In the genomic region with DNA sequence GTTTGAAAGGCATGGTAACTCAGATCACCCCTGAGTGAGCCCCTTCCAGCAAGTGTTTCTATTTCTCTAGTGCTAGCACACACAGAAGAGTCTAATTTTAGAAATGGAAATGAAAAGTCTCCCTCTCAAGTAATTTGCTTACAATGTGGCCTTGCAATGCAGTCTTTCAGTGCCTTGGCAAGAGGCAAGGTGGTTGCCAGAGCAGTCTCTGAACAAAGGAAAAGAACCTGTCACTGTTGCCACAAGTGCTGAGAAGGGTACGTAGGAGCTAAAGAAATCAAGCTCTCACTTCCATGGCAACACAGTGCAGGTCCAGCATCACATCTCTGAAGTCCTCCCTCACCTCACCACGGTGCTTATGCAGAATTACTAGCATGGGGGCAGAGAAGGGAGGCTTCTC, we compare ENCODE assay signal across 12 cellular contexts.
DNase-seq lines count a peak whose midpoint lies in the region; ATAC-seq and TF ChIP-seq lines count a peak whose summit lies in the region.
"Had no signal": no experiment of that assay in that cellular context is flagged by ENCODE, and none has a peak within 500 bp of the region (broad histone marks: within the 10 kb centered on the region; RNA-seq: fewer than 3 reads in every experiment).

No MANE protein-coding gene starts in this region.

- no peaks in the 10 kb centered on the region for H3K4me1 ChIP-seq in hepatocyte (ENCODE audit: insufficient read depth)
- H3K4me1 ChIP-seq in right atrium auricular region = no peaks in the 10 kb centered on the region
- H3K4me1 ChIP-seq: transverse colon had no signal

- no peaks in the 10 kb centered on the region for H4K20me1 ChIP-seq in hepatocyte (ENCODE audit: insufficient read depth, poor library complexity, severe bottlenecking)

- WGBS in hepatocyte (ENCODE audit: low lambda C conversion rate, missing lambda C conversion rate) = 60% methylated on average over 2 of the region's 2 CpGs

- no peak overlapping the region for H3K27ac ChIP-seq in hepatocyte
- H3K27ac ChIP-seq in right atrium auricular region = no peak overlapping the region
- H3K27ac ChIP-seq: transverse colon had no signal

- H3K9me3 ChIP-seq in hepatocyte (ENCODE audit: low read depth) (no peaks in the 10 kb centered on the region), right atrium auricular region (no peaks in the 10 kb centered on the region)
- H3K9me3 ChIP-seq: transverse colon had no signal

- no peaks in the 10 kb centered on the region for H3K36me3 ChIP-seq in hepatocyte (replicated peaks; ENCODE audit: insufficient read depth, low read depth)
- H3K36me3 ChIP-seq in right atrium auricular region = no peaks in the 10 kb centered on the region
- H3K36me3 ChIP-seq: transverse colon had no signal

- no peaks in the 10 kb centered on the region for H3K27me3 ChIP-seq in hepatocyte
- H3K27me3 ChIP-seq in right atrium auricular region = no peaks in the 10 kb centered on the region
- H3K27me3 ChIP-seq: transverse colon had no signal

- no peak overlapping the region for H2AFZ ChIP-seq in hepatocyte

- no peaks in the 10 kb centered on the region for H3K9me2 ChIP-seq in hepatocyte (replicated peaks; ENCODE audit: insufficient read depth)

- no peak for TF ChIP-seq CTCF in hepatocyte (IDR thresholded peaks at IDR 0.05; ENCODE audit: poor library complexity)
- no peak for TF ChIP-seq CTCF in right atrium auricular region (IDR thresholded peaks at IDR 0.05)

- H3K4me3 ChIP-seq in hepatocyte (no peak overlapping the region), right atrium auricular region (no peak overlapping the region)
- H3K4me3 ChIP-seq: transverse colon had no signal

- ATAC-seq in GM18517 (IDR thresholded peaks at IDR 0.05; ENCODE audit: unreplicated experiment) (peak; percentile 43), GM21529 (IDR thresholded peaks at IDR 0.05; ENCODE audit: unreplicated experiment) (peak; percentile 62), GM18907 (IDR thresholded peaks at IDR 0.05; ENCODE audit: unreplicated experiment) (no peak)
- ATAC-seq: sciatic nerve had no signal

- H3K4me2 ChIP-seq in hepatocyte = no peak overlapping the region

- peak; percentile 47 for DNase-seq in NAMALWA (ENCODE audit: low spot score)
- peak; percentile 4 for DNase-seq in hepatocyte (ENCODE audit: low spot score)
- no peak for DNase-seq in right atrium auricular region (ENCODE audit: low spot score)
- DNase-seq in stimulated activated CD4-positive, alpha-beta T cell treated with anti-CD3 and anti-CD28 coated beads, Interleukin-4, amount 100 ng/mL, for 24 hours = no peak
- DNase-seq in NCI-H1048 (lab: John Stamatoyannopoulos, UW) = no peak
- DNase-seq: erythroblast; stimulated activated CD4-positive, alpha-beta T cell treated with anti-CD3 and anti-CD28 coated beads, Interleukin-4, amount 100 ng/mL, for 1 hour; transverse colon had no signal

- no peaks in the 10 kb centered on the region for H3K79me2 ChIP-seq in hepatocyte

Comparison
In these comparisons a context has a peak if more than half of its experiments do, and no peak if none do; other contexts are left out.
1. DNase-seq: peak in NAMALWA (single experiment) and hepatocyte (single experiment); none in right atrium auricular region (single experiment), stimulated activated CD4-positive, alpha-beta T cell treated with anti-CD3 and anti-CD28 coated beads, Interleukin-4, amount 100 ng/mL, for 24 hours (single experiment) and NCI-H1048 (single experiment).